8 cellular contexts compared by ENCODE assay signal in genomic region chr1:67832737-67833594, GRCh38. TPM values are rescaled to one million over a fixed set of nuclear protein-coding genes. Genes with fewer than 3 reads are reported as not detected.
DNase-seq lines count a peak whose midpoint lies in the region; ATAC-seq and TF ChIP-seq lines count a peak whose summit lies in the region.

Gene GNG12, minus strand, starts transcription at chr1:67833467. Its CDS starts 125,781 bp downstream, at chr1:67707686.

- no peaks in the 10 kb centered on the region for H4K20me1 ChIP-seq in Loucy (ENCODE audit: insufficient read depth, low read length, poor library complexity, severe bottlenecking)

- peak within 1 kb of the TSS; percentile 87 to 93 for H3K27ac ChIP-seq in uterus

- H2AFZ ChIP-seq in Loucy (ENCODE audit: low read length) = 0 out of 2 replicates have a peak within 1 kb of the TSS, but pooled peaks have one; percentile 75

- no peak for DNase-seq in BJ (ENCODE audit: low read depth)
- peak; percentile 16 for DNase-seq in GM19238 (ENCODE audit: insufficient read length, low spot score)
- DNase-seq in foreskin melanocyte = peak; percentile 70
- DNase-seq in natural killer cell = no peak
- DNase-seq in uterus = peak; percentile 73 to 78
- DNase-seq in central memory CD4-positive, alpha-beta T cell = no peak

- H3K4me2 ChIP-seq in Loucy (ENCODE audit: low read depth, low read length, poor library complexity, severe bottlenecking) = peak within 1 kb of the TSS; percentile 79

- CTCF ChIA-PET in BJ (lab: Yijun Ruan, JAX) = interaction anchor here (1.0 to 3.1 kb wide), 4 partner anchors 17 to 297 kb away, joined by 3 to 28 read pairs (median 4); no protein-coding TSS in a partner anchor

- peak; percentile 38 to 71 for TF ChIP-seq POLR2A in uterus (IDR thresholded peaks at IDR 0.05)

- peaks cover 48% of the 10 kb centered on the region for H3K27me3 Mint-ChIP-seq in activated T-helper 17 cell treated with anti-CD3 and anti-CD28 coated beads, Interleukin-2, amount 50 U/mL, for 72 hours
- peaks cover 43 to 61% of the 10 kb centered on the region in 2 donors for H3K27me3 Mint-ChIP-seq in natural killer cell (ENCODE audit: low read depth in 2 of 2)

- H3K9me3 Mint-ChIP-seq in activated T-helper 17 cell treated with anti-CD3 and anti-CD28 coated beads, Interleukin-2, amount 50 U/mL, for 72 hours = no peaks in the 10 kb centered on the region
- no peaks in the 10 kb centered on the region for H3K9me3 Mint-ChIP-seq in natural killer cell

- POLR2A ChIA-PET in BJ (lab: Charles Lee) = interaction anchor here (1.0 kb wide), 1 partner anchor 498 kb away, joined by 3 read pairs; no protein-coding TSS in a partner anchor

- H3K9me2 ChIP-seq in Loucy (replicated peaks; ENCODE audit: low read depth, low read length) = no peaks in the 10 kb centered on the region

- peaks cover 7% of the 10 kb centered on the region for H3K4me1 Mint-ChIP-seq in activated T-helper 17 cell treated with anti-CD3 and anti-CD28 coated beads, Interleukin-2, amount 50 U/mL, for 72 hours
- H3K4me1 Mint-ChIP-seq in natural killer cell = peaks cover 14 to 28% of the 10 kb centered on the region in 2 donors

- H3K9me3 ChIP-seq in Loucy (ENCODE audit: insufficient read depth, low read depth, low read length) = no peaks in the 10 kb centered on the region
- H3K9me3 ChIP-seq in uterus = no peaks in the 10 kb centered on the region

- H3K27me3 ChIP-seq in BJ (ENCODE audit: control insufficient read depth, insufficient read depth, low read length) (no peaks in the 10 kb centered on the region), Loucy (ENCODE audit: insufficient read depth, low read length, poor library complexity, severe bottlenecking) (peaks cover 84% of the 10 kb centered on the region), uterus (no peaks in the 10 kb centered on the region)

- intact Hi-C loops in natural killer cell (cut with micrococcal nuclease) = no loop called here
- intact Hi-C loops in uterus (cut with DNase I; ENCODE audit: low total_unique reads) = no loop called here

- peak within 1 kb of the TSS; percentile 76 for H3K4me3 ChIP-seq in BJ (ENCODE audit: low read depth, low read length)
- peak within 1 kb of the TSS; percentile 63 for H3K4me3 ChIP-seq in Loucy (ENCODE audit: low read length, poor library complexity, severe bottlenecking)
- peak within 1 kb of the TSS; percentile 70 to 88 for H3K4me3 ChIP-seq in uterus

- no peaks in the 10 kb centered on the region for H3K79me2 ChIP-seq in Loucy (ENCODE audit: insufficient read depth, low read length)

- no peaks in the 10 kb centered on the region for H3F3A ChIP-seq in Loucy (ENCODE audit: low read depth)

- no peaks in the 10 kb centered on the region for H3K36me3 Mint-ChIP-seq in activated T-helper 17 cell treated with anti-CD3 and anti-CD28 coated beads, Interleukin-2, amount 50 U/mL, for 72 hours (ENCODE audit: low read depth)
- H3K36me3 Mint-ChIP-seq in natural killer cell = no peaks in the 10 kb centered on the region

- no peak within 1 kb of the TSS for H3K27ac Mint-ChIP-seq in activated T-helper 17 cell treated with anti-CD3 and anti-CD28 coated beads, Interleukin-2, amount 50 U/mL, for 72 hours
- no peak within 1 kb of the TSS for H3K27ac Mint-ChIP-seq in natural killer cell

- H3K4me3 Mint-ChIP-seq in activated T-helper 17 cell treated with anti-CD3 and anti-CD28 coated beads, Interleukin-2, amount 50 U/mL, for 72 hours = peak within 1 kb of the TSS; percentile 79
- H3K4me3 Mint-ChIP-seq in natural killer cell = peak within 1 kb of the TSS; percentile 86

- peak; percentile 82 for ATAC-seq in activated T-helper 17 cell treated with anti-CD3 and anti-CD28 coated beads, Interleukin-2, amount 50 U/mL, for 72 hours (replicated peaks)
- ATAC-seq in natural killer cell = peak in 1 of 3 donors; percentile 67

- H3K4me1 ChIP-seq in Loucy (ENCODE audit: insufficient read depth, low read length, poor library complexity, severe bottlenecking) = peaks cover 28% of the 10 kb centered on the region
- H3K4me1 ChIP-seq in uterus = no peaks in the 10 kb centered on the region

- TF ChIP-seq CTCF in BJ (IDR thresholded peaks at IDR 0.05; ENCODE audit: insufficient read depth, low read depth, low read length) (no peak), Loucy (conservative IDR thresholded peaks at IDR 0.05; ENCODE audit: low read length) (no peak), natural killer cell (IDR thresholded peaks at IDR 0.05) (no peak), uterus (IDR thresholded peaks at IDR 0.05) (no peak)

- H3K36me3 ChIP-seq in BJ (ENCODE audit: control insufficient read depth, insufficient read depth, low read length) (no peaks in the 10 kb centered on the region), Loucy (ENCODE audit: insufficient read depth, low read length) (no peaks in the 10 kb centered on the region), uterus (no peaks in the 10 kb centered on the region)

- H3K9ac ChIP-seq in Loucy (ENCODE audit: low read depth, low read length, poor library complexity, severe bottlenecking) = no peak within 1 kb of the TSS

RNA-seq across cellular contexts. Expression of gene GNG12, which starts in this region (rescaled TPM):
- 99.6 and 190 TPM in 2 replicates for polyA plus RNA-seq in BJ (2011; rRNA removed)
- polyA minus RNA-seq in BJ (2011; rRNA and poly(A)+ RNA removed) = 75.1 and 90.0 TPM in 2 replicates
- total RNA-seq in activated T-helper 17 cell treated with anti-CD3 and anti-CD28 coated beads, Interleukin-2, amount 50 U/mL, for 72 hours = under 1 TPM; 0.13 to 0.34 TPM
- total RNA-seq in natural killer cell = not detected
- total RNA-seq in uterus = 100 to 1,000 TPM in 3 of 4 donors, 10 to 100 TPM in 1; 45.3 to 179 (median 120) TPM

Comparison
In these comparisons a context has a peak if more than half of its experiments do, and no peak if none do; other contexts are left out.
1. RNA of gene GNG12 (total RNA-seq): 45.3 to 179 TPM in uterus; 0.13 to 0.34 TPM in activated T-helper 17 cell treated with anti-CD3 and anti-CD28 coated beads, Interleukin-2, amount 50 U/mL, for 72 hours and not detected in natural killer cell; every median in the first group is over 10 times any median in the second.
2. Peak in ATAC-seq in activated T-helper 17 cell treated with anti-CD3 and anti-CD28 coated beads, Interleukin-2, amount 50 U/mL, for 72 hours; RNA of the gene not detected or under 1 TPM.
3. DNase-seq: peak in GM19238 (single experiment), foreskin melanocyte (single experiment) and uterus (2 of 2); none in BJ (single experiment), natural killer cell (single experiment) and central memory CD4-positive, alpha-beta T cell (single experiment).
4. Peak in every context shown above with its lines, with median percentiles within 50 percentile points of each other: H3K4me3 ChIP-seq.